Comparison of ENCODE assay signal across 17 cellular contexts in the genomic region with DNA sequence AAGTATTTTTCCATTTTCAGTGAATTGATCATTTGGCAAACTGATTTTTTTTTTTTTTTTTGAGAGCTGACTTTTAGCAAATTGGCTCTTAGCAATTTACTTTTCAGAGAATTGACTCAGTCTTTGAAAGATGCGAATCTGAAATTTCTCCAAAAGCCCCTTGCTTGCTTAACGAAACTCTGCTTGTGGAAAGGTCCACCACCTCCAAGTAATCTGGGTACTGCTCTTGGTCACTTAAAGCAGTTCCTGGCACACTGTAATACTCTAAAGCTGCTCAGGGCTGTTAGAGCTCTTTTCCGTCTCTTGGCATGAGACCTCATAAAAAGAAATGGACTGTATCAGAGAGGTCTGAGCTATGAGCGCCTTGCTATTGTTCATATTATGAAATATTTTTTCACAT. TPM values are rescaled to one million over a fixed set of nuclear protein-coding genes. Genes with fewer than 3 reads are reported as not detected.
"Had no signal": no experiment of that assay in that cellular context is flagged by ENCODE, and none has a peak within 500 bp of the region (broad histone marks: within the 10 kb centered on the region; RNA-seq: fewer than 3 reads in every experiment).

No MANE protein-coding gene starts in this region.

- H3K27me3 Mint-ChIP-seq: activated naive CD8-positive, alpha-beta T cell treated with anti-CD3 and anti-CD28 coated beads, Interleukin-2, amount 10 ng/mL, durations not matched to agents 7 days and 5 days; naive B cell had no signal

- H3K27me3 ChIP-seq: cardiac muscle cell, esophagus squamous epithelium, upper lobe of right lung had no signal

- H3K9me3 ChIP-seq: esophagus squamous epithelium, upper lobe of right lung had no signal

- H3K36me3 ChIP-seq: cardiac muscle cell had no signal

- H3K27ac Mint-ChIP-seq: activated naive CD8-positive, alpha-beta T cell treated with anti-CD3 and anti-CD28 coated beads, Interleukin-2, amount 10 ng/mL, durations not matched to agents 7 days and 5 days; T-helper 2 cell treated with Interferon-gamma antibody and Interleukin-4, amounts not matched to agents 5 μg/mL and 100 μg/mL, for 36 hours had no signal

- H3K4me3 Mint-ChIP-seq: activated naive CD8-positive, alpha-beta T cell treated with anti-CD3 and anti-CD28 coated beads, Interleukin-2, amount 10 ng/mL, durations not matched to agents 7 days and 5 days; naive B cell; T-helper 2 cell treated with Interferon-gamma antibody and Interleukin-4, amounts not matched to agents 5 μg/mL and 100 μg/mL, for 36 hours had no signal

- DNase-seq: activated CD4-positive, alpha-beta T cell treated with anti-CD3 and anti-CD28 coated beads, Interleukin-2, amount 50 U/mL, for 4 hours; activated gamma-delta T cell; activated naive CD8-positive, alpha-beta T cell treated with anti-CD3 and anti-CD28 coated beads, Interleukin-2, amount 10 ng/mL, durations not matched to agents 7 days and 5 days; esophagus squamous epithelium; foreskin fibroblast; head of caudate nucleus; left colon; naive B cell; stimulated activated naive CD4-positive, alpha-beta T cell; SW 1271 had no signal

- H3K9me3 Mint-ChIP-seq: activated naive CD8-positive, alpha-beta T cell treated with anti-CD3 and anti-CD28 coated beads, Interleukin-2, amount 10 ng/mL, durations not matched to agents 7 days and 5 days; naive B cell; T-helper 2 cell treated with Interferon-gamma antibody and Interleukin-4, amounts not matched to agents 5 μg/mL and 100 μg/mL, for 36 hours had no signal

- H3K4me3 ChIP-seq: cardiac muscle cell, esophagus squamous epithelium, smooth muscle cell, upper lobe of right lung had no signal

- ATAC-seq: left colon, upper lobe of right lung had no signal

- H3K4me1 ChIP-seq: upper lobe of right lung had no signal

- H3K27ac ChIP-seq: cardiac muscle cell, esophagus squamous epithelium, upper lobe of right lung had no signal

RNA-seq across cellular contexts. Expression of gene LRRC3C, which starts 12.0 kb away (rescaled TPM):
- total RNA-seq: activated naive CD8-positive, alpha-beta T cell treated with anti-CD3 and anti-CD28 coated beads, Interleukin-2, amount 10 ng/mL, durations not matched to agents 7 days and 5 days; astrocyte; cardiac muscle cell; esophagus squamous epithelium; left colon; lung microvascular endothelial cell; smooth muscle cell; temporal lobe; upper lobe of right lung had no signal

RNA-seq across cellular contexts. Expression of gene GSDMA, which starts 47.2 kb away (rescaled TPM):
- total RNA-seq: astrocyte, cardiac muscle cell, lung microvascular endothelial cell had no signal

RNA-seq across cellular contexts. Expression of gene ZPBP2, which starts 47.6 kb away (rescaled TPM):
- total RNA-seq: astrocyte, cardiac muscle cell, esophagus squamous epithelium, left colon, lung microvascular endothelial cell, smooth muscle cell, temporal lobe, upper lobe of right lung had no signal
